In genomic region chr7:149879801-149880738, GRCh38 we compare ENCODE assay signal across 16 cellular contexts. TPM values are rescaled to one million over a fixed set of nuclear protein-coding genes. Genes with fewer than 3 reads are reported as not detected.
DNase-seq lines count a peak whose midpoint lies in the region; ATAC-seq and TF ChIP-seq lines count a peak whose summit lies in the region.
"Had no signal": no experiment of that assay in that cellular context is flagged by ENCODE, and none has a peak within 500 bp of the region (broad histone marks: within the 10 kb centered on the region; RNA-seq: fewer than 3 reads in every experiment).

No MANE protein-coding gene starts in this region.

- H3K4me1 ChIP-seq in A673 (ENCODE audit: insufficient read depth, low read length, poor library complexity, severe bottlenecking) (no peaks in the 10 kb centered on the region), HEK293 (ENCODE audit: control insufficient read depth, insufficient read depth, low read length) (no peaks in the 10 kb centered on the region), endodermal cell (ENCODE audit: control insufficient read depth, insufficient read depth, low read length) (peaks cover under 1% of the 10 kb centered on the region)

- H3K4me3 ChIP-seq in A673 (ENCODE audit: low read depth, low read length, poor library complexity, severe bottlenecking) (no peak overlapping the region), HEK293 (ENCODE audit: low read depth, low read length) (no peak overlapping the region), endodermal cell (ENCODE audit: low read length) (no peak overlapping the region)
- H3K4me3 ChIP-seq: gastroesophageal sphincter, lower lobe of right lung had no signal

- H3K27ac ChIP-seq in A673 (ENCODE audit: low read depth, low read length, poor library complexity, severe bottlenecking) (no peak overlapping the region), HEK293 (ENCODE audit: extremely low read depth, low read depth, low read length) (no peak overlapping the region), VCaP (peak overlapping the region; percentile 24), endodermal cell (ENCODE audit: low read depth, low read length) (no peak overlapping the region)
- H3K27ac ChIP-seq: gastroesophageal sphincter, lower lobe of right lung had no signal

- intact Hi-C loops in A673 (cut with micrococcal nuclease; ENCODE audit: unreplicated experiment), result loop anchor here (5.0 to 10.0 kb wide), 2 partner anchors 167 to 395 kb away; no protein-coding TSS in a partner anchor
- intact Hi-C loops in activated T-helper 2 cell treated with anti-CD3 and anti-CD28 coated beads, Interferon-gamma antibody, Interleukin-2, Interleukin-4, amounts not matched to agents 10 μg/mL and 5 μg/mL and 100 μg/mL, durations not matched to agents 14 hours and 24 hours and 36 hours (cut with micrococcal nuclease), result loop anchor here (5.0 to 10.0 kb wide), 3 partner anchors 167 to 855 kb away; partner anchors contain the start of gene GIMAP5
- intact Hi-C loops in activated CD4-positive, alpha-beta T cell treated with anti-CD3 and anti-CD28 coated beads for 36 hours (cut with DNase I, micrococcal nuclease), result loop anchor here (5.0 to 10.0 kb wide), 4 partner anchors 165 to 995 kb away; partner anchors contain the start of gene EZH2 (in 1 of the 2)

- no peak overlapping the region for H3K4me3 Mint-ChIP-seq in endodermal cell
- H3K4me3 Mint-ChIP-seq in activated T-helper 2 cell treated with anti-CD3 and anti-CD28 coated beads, Interferon-gamma antibody, Interleukin-2, Interleukin-4, amounts not matched to agents 10 μg/mL and 5 μg/mL and 100 μg/mL, durations not matched to agents 14 hours and 24 hours and 36 hours (ENCODE audit: low read depth), result no peak overlapping the region
- H3K4me3 Mint-ChIP-seq in activated CD4-positive, alpha-beta T cell treated with anti-CD3 and anti-CD28 coated beads for 36 hours, result no peak overlapping the region
- H3K4me3 Mint-ChIP-seq: nephron; T-helper 1 cell treated with Interleukin-12 subunit alpha and Interleukin-12 subunit beta and Interleukin-4 antibody, amounts not matched to agents 30 μg/mL and 1 μg/mL, for 36 hours had no signal

- H3K9ac ChIP-seq in endodermal cell (ENCODE audit: extremely low read depth, low read length, poor library complexity, severe bottlenecking), result no peak overlapping the region

- H3K27me3 ChIP-seq in A673 (replicated peaks; ENCODE audit: insufficient read depth, low read depth, low read length, poor library complexity) (no peaks in the 10 kb centered on the region), endodermal cell (ENCODE audit: control insufficient read depth, insufficient read depth, low read length, poor library complexity, severe bottlenecking) (peaks cover 7% of the 10 kb centered on the region)
- H3K27me3 ChIP-seq: gastroesophageal sphincter had no signal

- 90 to 95% methylated on average over 4 to 14 of the region's 16 CpGs for WGBS in endodermal cell (ENCODE audit: insufficient coverage in 1 of 2, insufficient read length in 1 of 2), 2 experiments

- H3K27ac Mint-ChIP-seq in endodermal cell, result no peak overlapping the region
- no peak overlapping the region for H3K27ac Mint-ChIP-seq in activated T-helper 2 cell treated with anti-CD3 and anti-CD28 coated beads, Interferon-gamma antibody, Interleukin-2, Interleukin-4, amounts not matched to agents 10 μg/mL and 5 μg/mL and 100 μg/mL, durations not matched to agents 14 hours and 24 hours and 36 hours
- H3K27ac Mint-ChIP-seq in activated CD4-positive, alpha-beta T cell treated with anti-CD3 and anti-CD28 coated beads for 36 hours, result no peak overlapping the region
- H3K27ac Mint-ChIP-seq: T-helper 1 cell treated with Interleukin-12 subunit alpha and Interleukin-12 subunit beta and Interleukin-4 antibody, amounts not matched to agents 30 μg/mL and 1 μg/mL, for 36 hours had no signal

- H3K36me3 Mint-ChIP-seq in endodermal cell (ENCODE audit: low read depth), result no peaks in the 10 kb centered on the region
- H3K36me3 Mint-ChIP-seq in activated T-helper 2 cell treated with anti-CD3 and anti-CD28 coated beads, Interferon-gamma antibody, Interleukin-2, Interleukin-4, amounts not matched to agents 10 μg/mL and 5 μg/mL and 100 μg/mL, durations not matched to agents 14 hours and 24 hours and 36 hours (ENCODE audit: low read depth), result peaks cover 27% of the 10 kb centered on the region
- peaks cover 9% of the 10 kb centered on the region for H3K36me3 Mint-ChIP-seq in activated CD4-positive, alpha-beta T cell treated with anti-CD3 and anti-CD28 coated beads for 36 hours (ENCODE audit: low read depth)

- BruUV-seq in A673 (replicated peaks; lab: Mats Ljungman, UMichigan), result TSS peak; percentile 66

- ATAC-seq in activated CD4-positive, alpha-beta T cell treated with anti-CD3 and anti-CD28 coated beads for 36 hours, result no peak
- ATAC-seq: activated naive CD4-positive, alpha-beta T cell treated with anti-CD3 and anti-CD28 coated beads, Interleukin-2, amount 50 U/mL, for 72 hours; gastroesophageal sphincter had no signal

- H3K36me3 ChIP-seq in A673 (ENCODE audit: insufficient read depth, low read length, poor library complexity, severe bottlenecking) (no peaks in the 10 kb centered on the region), HEK293 (ENCODE audit: control insufficient read depth in 2 of 2, insufficient read depth in 1 of 2, low read length in 2 of 2) (peaks cover 0 to 54% of the 10 kb centered on the region in 2 experiments; a peak in 1 of 3 replicates), endodermal cell (ENCODE audit: control insufficient read depth, insufficient read depth, low read length) (no peaks in the 10 kb centered on the region)
- H3K36me3 ChIP-seq: lower lobe of right lung had no signal

- CTCF ChIA-PET in A673 (lab: Charles Lee) (no interaction called here), HEK293 (lab: Yijun Ruan, JAX) (interaction anchor here (0.8 kb wide), 1 partner anchor 19 kb away, joined by 3 read pairs; no protein-coding TSS in a partner anchor)
- CTCF ChIA-PET in activated CD4-positive, alpha-beta T cell treated with anti-CD3 and anti-CD28 coated beads for 36 hours (lab: Charles Lee), result no interaction called here

- no peaks in the 10 kb centered on the region for H3K9me3 Mint-ChIP-seq in endodermal cell
- H3K9me3 Mint-ChIP-seq in activated T-helper 2 cell treated with anti-CD3 and anti-CD28 coated beads, Interferon-gamma antibody, Interleukin-2, Interleukin-4, amounts not matched to agents 10 μg/mL and 5 μg/mL and 100 μg/mL, durations not matched to agents 14 hours and 24 hours and 36 hours, result no peaks in the 10 kb centered on the region
- H3K9me3 Mint-ChIP-seq in activated CD4-positive, alpha-beta T cell treated with anti-CD3 and anti-CD28 coated beads for 36 hours (ENCODE audit: low read depth), result no peaks in the 10 kb centered on the region
- H3K9me3 Mint-ChIP-seq: activated naive CD4-positive, alpha-beta T cell treated with anti-CD3 and anti-CD28 coated beads, Interleukin-2, amount 50 U/mL, for 72 hours; nephron; T-helper 1 cell treated with Interleukin-12 subunit alpha and Interleukin-12 subunit beta and Interleukin-4 antibody, amounts not matched to agents 30 μg/mL and 1 μg/mL, for 36 hours had no signal

- H3K9me3 ChIP-seq in A673 (ENCODE audit: low read depth, low read length, poor library complexity, severe bottlenecking) (no peaks in the 10 kb centered on the region), HEK293 (ENCODE audit: control insufficient read depth, insufficient read depth, low read depth, low read length) (no peaks in the 10 kb centered on the region), endodermal cell (ENCODE audit: control insufficient read depth, low read length) (no peaks in the 10 kb centered on the region)
- H3K9me3 ChIP-seq: gastroesophageal sphincter, lower lobe of right lung had no signal

- peaks cover 11% of the 10 kb centered on the region for H3K27me3 Mint-ChIP-seq in endodermal cell (ENCODE audit: insufficient read depth)
- H3K27me3 Mint-ChIP-seq in activated T-helper 2 cell treated with anti-CD3 and anti-CD28 coated beads, Interferon-gamma antibody, Interleukin-2, Interleukin-4, amounts not matched to agents 10 μg/mL and 5 μg/mL and 100 μg/mL, durations not matched to agents 14 hours and 24 hours and 36 hours (ENCODE audit: low read depth), result no peaks in the 10 kb centered on the region
- no peaks in the 10 kb centered on the region for H3K27me3 Mint-ChIP-seq in activated CD4-positive, alpha-beta T cell treated with anti-CD3 and anti-CD28 coated beads for 36 hours

- POLR2A ChIA-PET in A673 (lab: Charles Lee; ENCODE audit: low non-redundant PET), result no interaction called here
- POLR2A ChIA-PET in HEK293 (lab: Yijun Ruan, JAX), result no interaction called here
- POLR2A ChIA-PET in activated CD4-positive, alpha-beta T cell treated with anti-CD3 and anti-CD28 coated beads for 36 hours (lab: Charles Lee), result no interaction called here

- H3K4me1 Mint-ChIP-seq in endodermal cell, result peaks cover 12% of the 10 kb centered on the region
- H3K4me1 Mint-ChIP-seq in activated T-helper 2 cell treated with anti-CD3 and anti-CD28 coated beads, Interferon-gamma antibody, Interleukin-2, Interleukin-4, amounts not matched to agents 10 μg/mL and 5 μg/mL and 100 μg/mL, durations not matched to agents 14 hours and 24 hours and 36 hours (ENCODE audit: low read depth), result peaks cover 19% of the 10 kb centered on the region
- H3K4me1 Mint-ChIP-seq in activated CD4-positive, alpha-beta T cell treated with anti-CD3 and anti-CD28 coated beads for 36 hours, result peaks cover 26% of the 10 kb centered on the region

- no peak for TF ChIP-seq CTCF in A673 (conservative IDR thresholded peaks at IDR 0.05; ENCODE audit: low read depth, low read length)
- TF ChIP-seq CTCF in HEK293 (tag by site-specific recombination; IDR thresholded peaks at IDR 0.05), result no peak
- TF ChIP-seq CTCF in VCaP (conservative IDR thresholded peaks at IDR 0.05), result no peak
- no peak for TF ChIP-seq CTCF in endodermal cell (conservative IDR thresholded peaks at IDR 0.05)

- no peak for DNase-seq in A673 (ENCODE audit: low spot score)
- peak; percentile 22 for DNase-seq in endodermal cell
- no peak for DNase-seq in iPS-NIHi11 (ENCODE audit: low spot score)
- DNase-seq in 8988T, result no peak
- no peak for DNase-seq in activated T-helper 2 cell treated with anti-CD3 and anti-CD28 coated beads, Interferon-gamma antibody, Interleukin-2, Interleukin-4, amounts not matched to agents 10 μg/mL and 5 μg/mL and 100 μg/mL, durations not matched to agents 14 hours and 24 hours and 36 hours (ENCODE audit: low spot score)
- DNase-seq in activated CD4-positive, alpha-beta T cell treated with anti-CD3 and anti-CD28 coated beads for 36 hours, result no peak
- DNase-seq: activated CD4-positive, CD25-positive, alpha-beta regulatory T cell treated with anti-CD3 and anti-CD28 coated beads, Interleukin-2, amount 50 U/mL, for 72 hours; COR-L47; NCI-H1930 had no signal

RNA-seq across cellular contexts. Expression of gene ATP6V0E2, which starts 6.3 kb away (rescaled TPM):
- total RNA-seq in A673 (2021) (50.1 and 51.9 TPM in 2 replicates), endodermal cell (10 to 100 TPM; 15.3 to 16.1 TPM)
- polyA plus RNA-seq in endodermal cell (2013, experiment 1 of 2), result 30.6 TPM
- polyA plus RNA-seq in endodermal cell (2013, experiment 2 of 2), result 28.9 TPM
- total RNA-seq in activated T-helper 2 cell treated with anti-CD3 and anti-CD28 coated beads, Interferon-gamma antibody, Interleukin-2, Interleukin-4, amounts not matched to agents 10 μg/mL and 5 μg/mL and 100 μg/mL, durations not matched to agents 14 hours and 24 hours and 36 hours, result 50.2 and 54.3 TPM in 2 replicates
- 10 to 100 TPM; 33.9 to 41.3 TPM for total RNA-seq in activated CD4-positive, alpha-beta T cell treated with anti-CD3 and anti-CD28 coated beads for 36 hours

RNA-seq across cellular contexts. Expression of gene ZNF862, which starts 41.9 kb away (rescaled TPM):
- total RNA-seq in A673 (2021), result 5.7 and 8.3 TPM in 2 replicates
- 10 to 100 TPM in 1 of 2 donors, 1 to 10 TPM in 1; 8.3 to 15.6 TPM for total RNA-seq in endodermal cell
- 8.8 TPM for polyA plus RNA-seq in endodermal cell (2013, experiment 1 of 2)
- polyA plus RNA-seq in endodermal cell (2013, experiment 2 of 2), result 8.9 TPM
- 14.6 and 16.4 TPM in 2 replicates for total RNA-seq in activated T-helper 2 cell treated with anti-CD3 and anti-CD28 coated beads, Interferon-gamma antibody, Interleukin-2, Interleukin-4, amounts not matched to agents 10 μg/mL and 5 μg/mL and 100 μg/mL, durations not matched to agents 14 hours and 24 hours and 36 hours
- total RNA-seq in activated CD4-positive, alpha-beta T cell treated with anti-CD3 and anti-CD28 coated beads for 36 hours, result 10 to 100 TPM; 17.6 to 18.3 TPM
